10 cellular contexts compared by ENCODE assay signal in genomic region chr20:19944772-19945459, GRCh38.
DNase-seq lines count a peak whose midpoint lies in the region; ATAC-seq and FAIRE-seq lines count a peak whose summit lies in the region.
"Had no signal": no experiment of that assay in that cellular context is flagged by ENCODE, and none has a peak within 500 bp of the region (broad histone marks: within the 10 kb centered on the region; RNA-seq: fewer than 3 reads in every experiment).

No MANE protein-coding gene starts in this region.

- peak; percentile 54 for ATAC-seq in HG03045 (IDR thresholded peaks at IDR 0.05; ENCODE audit: unreplicated experiment)
- ATAC-seq: HCT116 had no signal

- no peak overlapping the region for H3K4me3 ChIP-seq in effector memory CD4-positive, alpha-beta T cell (ENCODE audit: insufficient read depth, low read depth, low read length, poor library complexity, severe bottlenecking)
- H3K4me3 ChIP-seq in small intestine (ENCODE audit: low read depth in 1 of 2, low read length in 2 of 2) = no peak overlapping the region

- no peak for FAIRE-seq in small intestine (lab: Jason Lieb, UNC)

- no peaks in the 10 kb centered on the region for H3K4me1 ChIP-seq in effector memory CD4-positive, alpha-beta T cell (ENCODE audit: control insufficient read depth, insufficient read depth, low read length, poor library complexity, severe bottlenecking)
- H3K4me1 ChIP-seq in small intestine (ENCODE audit: control insufficient read depth in 2 of 2, insufficient read depth in 1 of 2, low read depth in 1 of 2, low read length in 1 of 2) = peaks cover 0 to 15% of the 10 kb centered on the region in 2 donors

- H3K27me3 ChIP-seq in effector memory CD4-positive, alpha-beta T cell (replicated peaks; ENCODE audit: control insufficient read depth, insufficient read depth, low read length, poor library complexity, severe bottlenecking) = no peaks in the 10 kb centered on the region
- no peaks in the 10 kb centered on the region for H3K27me3 ChIP-seq in small intestine (ENCODE audit: control insufficient read depth in 2 of 2, insufficient read depth in 2 of 2, low read length in 2 of 2)

- no peaks in the 10 kb centered on the region for H3K9me3 ChIP-seq in effector memory CD4-positive, alpha-beta T cell (ENCODE audit: control insufficient read depth, low read length)
- no peaks in the 10 kb centered on the region for H3K9me3 ChIP-seq in small intestine (ENCODE audit: control insufficient read depth, low read depth)

- peak; percentile 27 for DNase-seq in GM19240 (ENCODE audit: insufficient read length, low spot score)
- peak; percentile 68 for DNase-seq in fibroblast of peridontal ligament (ENCODE audit: extremely low read depth)
- peak; percentile 8 to 40 (median 16) for DNase-seq in stimulated activated CD4-positive, alpha-beta T cell treated with anti-CD3 and anti-CD28 coated beads, TNF-alpha, amount 100 ng/mL, for 48 hours (ENCODE audit: low read depth in 3 of 3)
- DNase-seq in effector memory CD4-positive, alpha-beta T cell = no peak
- no peak for DNase-seq in activated effector memory CD4-positive, alpha-beta T cell treated with Interleukin-2 at 50 U/mL for 16 hours
- DNase-seq in small intestine = no peak
- no peak for DNase-seq in stimulated activated naive CD4-positive, alpha-beta T cell (lab: John Stamatoyannopoulos, UW)
- DNase-seq: occipital lobe had no signal

- H3K27ac ChIP-seq in effector memory CD4-positive, alpha-beta T cell (ENCODE audit: insufficient read depth, low read length, poor library complexity, severe bottlenecking) = no peak overlapping the region
- H3K27ac ChIP-seq in small intestine (ENCODE audit: low read depth in 1 of 2, low read length in 1 of 2) = peak overlapping the region in 1 of 2 donors; percentile 43

- no peaks in the 10 kb centered on the region for H3K36me3 ChIP-seq in effector memory CD4-positive, alpha-beta T cell (ENCODE audit: control insufficient read depth, insufficient read depth, low read length)
- peaks cover 2 to 4% of the 10 kb centered on the region in 2 donors for H3K36me3 ChIP-seq in small intestine (ENCODE audit: control insufficient read depth in 2 of 2, insufficient read depth in 2 of 2, low read length in 2 of 2)

- WGBS in small intestine, 3 donors = 63 to 71% (median 67%) methylated on average over 4 of the region's 4 CpGs

Comparison
In these comparisons a context has a peak if more than half of its experiments do, and no peak if none do; other contexts are left out.
1. DNase-seq: peak in GM19240 (single experiment), fibroblast of peridontal ligament (single experiment) and stimulated activated CD4-positive, alpha-beta T cell treated with anti-CD3 and anti-CD28 coated beads, TNF-alpha, amount 100 ng/mL, for 48 hours (3 of 3); none in effector memory CD4-positive, alpha-beta T cell (0 of 3), activated effector memory CD4-positive, alpha-beta T cell treated with Interleukin-2 at 50 U/mL for 16 hours (single experiment), small intestine (single experiment) and stimulated activated naive CD4-positive, alpha-beta T cell (0 of 6).